8 cellular contexts compared by ENCODE assay signal in genomic region chr2:110748489-110748867, GRCh38. TPM values are rescaled to one million over a fixed set of nuclear protein-coding genes. Genes with fewer than 3 reads are reported as not detected.
DNase-seq lines count a peak whose midpoint lies in the region; ATAC-seq and TF ChIP-seq lines count a peak whose summit lies in the region.

No MANE protein-coding gene starts in this region.

- peaks cover 61% of the 10 kb centered on the region for H3K4me1 ChIP-seq in HUES6 (ENCODE audit: control insufficient read depth, insufficient read depth, low read length)
- no peaks in the 10 kb centered on the region for H3K4me1 ChIP-seq in endocrine pancreas (ENCODE audit: control insufficient read depth, insufficient read depth, low read length)
- H3K4me1 ChIP-seq in upper lobe of right lung: no peaks in the 10 kb centered on the region
- no peaks in the 10 kb centered on the region for H3K4me1 ChIP-seq in mesenchymal stem cell (ENCODE audit: control insufficient read depth, insufficient read depth, low read depth, low read length)

- no peaks in the 10 kb centered on the region for H3K79me1 ChIP-seq in mesenchymal stem cell (replicated peaks; ENCODE audit: low read length, poor library complexity, severe bottlenecking)

- H3K14ac ChIP-seq in mesenchymal stem cell (ENCODE audit: low read length in 2 of 2): no peak overlapping the region

- H2BK5ac ChIP-seq in mesenchymal stem cell (ENCODE audit: low read depth, low read length, poor library complexity, severe bottlenecking): no peak overlapping the region

- H4K8ac ChIP-seq in mesenchymal stem cell (ENCODE audit: low read length): no peak overlapping the region

- no peak overlapping the region for H3K18ac ChIP-seq in mesenchymal stem cell (ENCODE audit: low read depth in 1 of 2, low read length in 2 of 2)

- 0 out of 2 replicates have a peak, but pooled peaks cover 2% of the 10 kb centered on the region for H3K9me3 ChIP-seq in HUES6 (ENCODE audit: control insufficient read depth, insufficient read depth, low read depth, low read length)
- H3K9me3 ChIP-seq in endocrine pancreas (ENCODE audit: control insufficient read depth, low read length): no peaks in the 10 kb centered on the region
- H3K9me3 ChIP-seq in upper lobe of right lung: no peaks in the 10 kb centered on the region
- peaks cover 5% of the 10 kb centered on the region for H3K9me3 ChIP-seq in mesenchymal stem cell (ENCODE audit: control insufficient read depth, low read length)

- H3K4me2 ChIP-seq in mesenchymal stem cell (ENCODE audit: low read length, poor library complexity, severe bottlenecking): no peak overlapping the region

- H3K9ac ChIP-seq in HUES6 (ENCODE audit: low read length) (peak overlapping the region; percentile 29), endocrine pancreas (ENCODE audit: control insufficient read depth, insufficient read depth, low read length) (no peak overlapping the region), mesenchymal stem cell (ENCODE audit: low read length) (no peak overlapping the region)

- H3K27ac ChIP-seq in HUES6 (ENCODE audit: low read depth, low read length) (no peak overlapping the region), upper lobe of right lung (no peak overlapping the region), mesenchymal stem cell (ENCODE audit: low read length, poor library complexity, severe bottlenecking) (no peak overlapping the region)

- H2AFZ ChIP-seq in mesenchymal stem cell (ENCODE audit: low read depth, low read length): no peak overlapping the region

- H2AK5ac ChIP-seq in mesenchymal stem cell (ENCODE audit: low read length, severe bottlenecking): no peak overlapping the region

- H3K4me3 ChIP-seq in HUES6 (ENCODE audit: low read depth, low read length): no peak overlapping the region
- peak overlapping the region; percentile 72 for H3K4me3 ChIP-seq in endocrine pancreas (ENCODE audit: control insufficient read depth, insufficient read depth, low read length)
- no peak overlapping the region for H3K4me3 ChIP-seq in upper lobe of right lung
- H3K4me3 ChIP-seq in mesenchymal stem cell (ENCODE audit: insufficient read depth in 1 of 2, low read depth in 1 of 2, low read length in 2 of 2): no peak overlapping the region

- H3K27me3 ChIP-seq in HUES6 (ENCODE audit: control insufficient read depth, insufficient read depth, low read length) (no peaks in the 10 kb centered on the region; the same call in 1 of the 2 replicates), endocrine pancreas (ENCODE audit: control insufficient read depth, insufficient read depth, low read length) (no peaks in the 10 kb centered on the region), upper lobe of right lung (no peaks in the 10 kb centered on the region), mesenchymal stem cell (ENCODE audit: control insufficient read depth in 1 of 2, insufficient read depth in 1 of 2, low read length in 2 of 2) (peaks cover 62 to 74% of the 10 kb centered on the region in 2 experiments)

- no peak overlapping the region for H2BK120ac ChIP-seq in mesenchymal stem cell (ENCODE audit: low read depth, low read length)

- H2BK12ac ChIP-seq in mesenchymal stem cell (ENCODE audit: low read length in 2 of 2): no peak overlapping the region

- no peak overlapping the region for H4K91ac ChIP-seq in mesenchymal stem cell (ENCODE audit: low read length)

- peak; percentile 86 for DNase-seq in DMS53 treated with DMSO at 0.1 percent for 48 hours (lab: John Stamatoyannopoulos, UW; ENCODE audit: unreplicated experiment)
- peak in 3 of 5 donors; percentile 22 to 94 (median 26) for DNase-seq in T-helper 1 cell
- no peak for DNase-seq in upper lobe of right lung
- no peak for DNase-seq in amygdala (lab: John Stamatoyannopoulos, UW)
- no peak for DNase-seq in mesenchymal stem cell

- no peak overlapping the region for H3K23ac ChIP-seq in mesenchymal stem cell (ENCODE audit: low read length in 2 of 2)

- no peaks in the 10 kb centered on the region for H3K36me3 ChIP-seq in HUES6 (ENCODE audit: control insufficient read depth, insufficient read depth, low read length)
- no peaks in the 10 kb centered on the region for H3K36me3 ChIP-seq in endocrine pancreas (ENCODE audit: control insufficient read depth, insufficient read depth, low read length)
- H3K36me3 ChIP-seq in upper lobe of right lung: no peaks in the 10 kb centered on the region
- no peaks in the 10 kb centered on the region for H3K36me3 ChIP-seq in mesenchymal stem cell (ENCODE audit: control insufficient read depth in 1 of 2, insufficient read depth in 2 of 2, low read depth in 1 of 2, low read length in 2 of 2)

- intact Hi-C loops in upper lobe of right lung (cut with DNase I): no loop called here

- ATAC-seq in GM21381 (IDR thresholded peaks at IDR 0.05; ENCODE audit: unreplicated experiment) (peak; percentile 95), upper lobe of right lung (peak; percentile 25)

- WGBS in mesenchymal stem cell: 55% methylated on average over 6 of the region's 6 CpGs

- TF ChIP-seq CTCF in upper lobe of right lung (IDR thresholded peaks at IDR 0.05): no peak

- no peak overlapping the region for H2BK15ac ChIP-seq in mesenchymal stem cell (ENCODE audit: low read depth, poor library complexity, severe bottlenecking)

- no peak overlapping the region for H3K4ac ChIP-seq in mesenchymal stem cell (ENCODE audit: low read depth in 1 of 2, low read length in 2 of 2)

RNA-seq across cellular contexts. Expression of gene ACOXL, which starts 16.1 kb away (rescaled TPM):
- 47.5 TPM for total RNA-seq in upper lobe of right lung
- polyA plus RNA-seq in mesenchymal stem cell (2013, experiment 1 of 2): 0.04 TPM
- 0.01 TPM for polyA plus RNA-seq in mesenchymal stem cell (2013, experiment 2 of 2)

Comparison
In these comparisons a context has a peak if more than half of its experiments do, and no peak if none do; other contexts are left out.
1. DNase-seq: peak in DMS53 treated with DMSO at 0.1 percent for 48 hours (single experiment) and T-helper 1 cell (3 of 5); none in upper lobe of right lung (single experiment), amygdala (0 of 56) and mesenchymal stem cell (single experiment).